Comparison of ENCODE assay signal across 33 cellular contexts in genomic region chrX:105703876-105704275, GRCh38.
"Had no signal": no experiment of that assay in that cellular context is flagged by ENCODE, and none has a peak within 500 bp of the region (broad histone marks: within the 10 kb centered on the region; RNA-seq: fewer than 3 reads in every experiment).

No MANE protein-coding gene starts in this region.

- DNase-seq: Karpas-422, Kasumi-1, MG63, MM.1S, MV-4-11, NCI-H1048, NCI-H1092, NCI-H1092 treated with DMSO at 0.1 percent for 48 hours, NCI-H1105, NCI-H1105 treated with DMSO at 0.1 percent for 48 hours, NCI-H1417, NCI-H1417 treated with DMSO at 0.1 percent for 48 hours, NCI-H1436, NCI-H1436 treated with DMSO at 0.1 percent for 48 hours, NCI-H146, NCI-H1694, NCI-H1694 treated with DMSO at 0.1 percent for 48 hours, NCI-H187, NCI-H187 treated with DMSO at 0.1 percent for 48 hours, NCI-H1930, NCI-H2029, NCI-H2029 treated with DMSO at 0.1 percent for 48 hours, NCI-H2081, NCI-H2081 treated with DMSO at 0.1 percent for 48 hours, NCI-H2107, NCI-H2171, NCI-H2171 treated with DMSO at 0.1 percent for 48 hours, NCI-H2227 treated with DMSO at 0.1 percent for 48 hours, NCI-H226, NCI-H345, NCI-H446, NCI-H446 treated with DMSO at 0.1 percent for 48 hours, NCI-H510A had no signal

- H3K4me3 ChIP-seq: MG63 had no signal
